In genomic region chr9:131912069-131912468, GRCh38 we compare ENCODE assay signal across 25 cellular contexts.
DNase-seq lines count a peak whose midpoint lies in the region; ATAC-seq, FAIRE-seq and TF ChIP-seq lines count a peak whose summit lies in the region.
"Had no signal": no experiment of that assay in that cellular context is flagged by ENCODE, and none has a peak within 500 bp of the region (broad histone marks: within the 10 kb centered on the region; RNA-seq: fewer than 3 reads in every experiment).

No MANE protein-coding gene starts in this region.

- no TSS peak for BruUV-seq in K562 (replicated peaks; lab: Mats Ljungman, UMichigan)

- H3K36me3 Mint-ChIP-seq in activated T-helper 1 cell treated with anti-CD3 and anti-CD28 coated beads, Interleukin-12 subunit alpha, Interleukin-12 subunit beta, Interleukin-2, Interleukin-4 antibody, amounts not matched to agents 30 ng/mL and 10 ng/mL and 1 ng/mL, durations not matched to agents 14 hours and 24 hours and 36 hours (ENCODE audit: low read depth) = no peaks in the 10 kb centered on the region

- H3K9me3 ChIP-seq in BLaER1 (no peaks in the 10 kb centered on the region), K562 (replicated peaks; ENCODE audit: control insufficient read depth, insufficient read depth, low read depth, low read length) (no peaks in the 10 kb centered on the region), trophoblast cell (ENCODE audit: insufficient read depth, low read depth, low read length) (peaks cover 2% of the 10 kb centered on the region), stomach (no peaks in the 10 kb centered on the region)
- H3K9me3 ChIP-seq: A549 had no signal

- no peak overlapping the region for H2BK5ac ChIP-seq in trophoblast cell (ENCODE audit: low read depth, low read length, poor library complexity)

- no peak overlapping the region for H3K4me3 Mint-ChIP-seq in activated T-helper 1 cell treated with anti-CD3 and anti-CD28 coated beads, Interleukin-12 subunit alpha, Interleukin-12 subunit beta, Interleukin-2, Interleukin-4 antibody, amounts not matched to agents 30 ng/mL and 10 ng/mL and 1 ng/mL, durations not matched to agents 14 hours and 24 hours and 36 hours
- H3K4me3 Mint-ChIP-seq: B cell; CD14-positive monocyte; CD4-positive, alpha-beta memory T cell; CD4-positive, CD25-positive, alpha-beta regulatory T cell; CD8-positive, alpha-beta memory T cell had no signal

- FAIRE-seq in K562 (lab: Jason Lieb, UNC) = no peak
- FAIRE-seq: A549, GM12878, GM12892, GM18507, GM19239 had no signal

- H3K9ac ChIP-seq in BLaER1 = 0 out of 2 replicates have a peak overlapping the region, but pooled peaks have one; percentile 15
- H3K9ac ChIP-seq in K562 (ENCODE audit: insufficient read depth in 1 of 2, low read depth in 2 of 2, low read length in 2 of 2) = no peak overlapping the region
- H3K9ac ChIP-seq in trophoblast cell (ENCODE audit: low read length) = no peak overlapping the region

- POLR2A ChIA-PET in K562 (lab: Yijun Ruan, JAX) = no interaction called here

- H3K4me1 Mint-ChIP-seq in activated T-helper 1 cell treated with anti-CD3 and anti-CD28 coated beads, Interleukin-12 subunit alpha, Interleukin-12 subunit beta, Interleukin-2, Interleukin-4 antibody, amounts not matched to agents 30 ng/mL and 10 ng/mL and 1 ng/mL, durations not matched to agents 14 hours and 24 hours and 36 hours (ENCODE audit: low read depth) = no peaks in the 10 kb centered on the region
- H3K4me1 Mint-ChIP-seq: B cell had no signal

- H3K27me3 ChIP-seq in BLaER1 (no peaks in the 10 kb centered on the region), K562 (ENCODE audit: control insufficient read depth in 2 of 2, insufficient read depth in 2 of 2, low read length in 2 of 2) (no peaks in the 10 kb centered on the region), trophoblast cell (ENCODE audit: insufficient read depth, low read length) (no peaks in the 10 kb centered on the region), stomach (no peaks in the 10 kb centered on the region)

- H2BK120ac ChIP-seq in trophoblast cell (ENCODE audit: insufficient read depth, low read length, poor library complexity) = no peak overlapping the region

- no peak overlapping the region for H3K4ac ChIP-seq in trophoblast cell (ENCODE audit: low read depth, low read length)

- H3K79me1 ChIP-seq in trophoblast cell (ENCODE audit: low read length) = no peaks in the 10 kb centered on the region

- no peak for ATAC-seq in K562
- ATAC-seq: A549, GM12878 had no signal

- intact Hi-C loops in K562 (cut with micrococcal nuclease) = no loop called here
- intact Hi-C loops in stomach (cut with DNase I; ENCODE audit: low total_unique reads) = no loop called here
- intact Hi-C loops in activated T-helper 1 cell treated with anti-CD3 and anti-CD28 coated beads, Interleukin-12 subunit alpha, Interleukin-12 subunit beta, Interleukin-2, Interleukin-4 antibody, amounts not matched to agents 30 ng/mL and 10 ng/mL and 1 ng/mL, durations not matched to agents 14 hours and 24 hours and 36 hours (cut with micrococcal nuclease) = no loop called here

- H3K14ac ChIP-seq in trophoblast cell (ENCODE audit: low read length) = no peak overlapping the region

- peaks cover 6% of the 10 kb centered on the region for H3K9me1 ChIP-seq in K562 (ENCODE audit: control insufficient read depth, insufficient read depth, low read length)

- peaks cover 2% of the 10 kb centered on the region for H3K27me3 Mint-ChIP-seq in activated T-helper 1 cell treated with anti-CD3 and anti-CD28 coated beads, Interleukin-12 subunit alpha, Interleukin-12 subunit beta, Interleukin-2, Interleukin-4 antibody, amounts not matched to agents 30 ng/mL and 10 ng/mL and 1 ng/mL, durations not matched to agents 14 hours and 24 hours and 36 hours (ENCODE audit: insufficient read depth)
- H3K27me3 Mint-ChIP-seq: B cell; CD4-positive, alpha-beta memory T cell; CD4-positive, CD25-positive, alpha-beta regulatory T cell; CD8-positive, alpha-beta memory T cell had no signal

- H4K20me1 ChIP-seq in BLaER1 (peaks cover 24% of the 10 kb centered on the region; the same call in 1 of the 2 replicates), K562 (replicated peaks; ENCODE audit: control insufficient read depth, insufficient read depth, low read length) (0 out of 2 replicates have a peak, but pooled peaks cover 5% of the 10 kb centered on the region)

- no peak overlapping the region for H2AFZ ChIP-seq in K562 (ENCODE audit: low read depth, low read length)
- no peak overlapping the region for H2AFZ ChIP-seq in trophoblast cell (ENCODE audit: insufficient read depth, low read length, poor library complexity)

- CTCF ChIA-PET in K562 (lab: Yijun Ruan, JAX; ENCODE audit: low intra/inter-chr PET ratio) = no interaction called here

- no peak overlapping the region for H3K18ac ChIP-seq in trophoblast cell (ENCODE audit: low read length)

- H3K27ac ChIP-seq in BLaER1 = no peak overlapping the region
- no peak overlapping the region for H3K27ac ChIP-seq in K562 (ENCODE audit: extremely low read depth, low read depth, low read length)
- no peak overlapping the region for H3K27ac ChIP-seq in trophoblast cell (ENCODE audit: low read depth, low read length)
- no peak overlapping the region for H3K27ac ChIP-seq in stomach
- H3K27ac ChIP-seq: 22Rv1, A549 had no signal

- 48% methylated on average over 1 of the region's 1 CpG for WGBS in K562 (ENCODE audit: insufficient coverage, low coverage, missing lambda C conversion rate)
- WGBS in trophoblast cell (ENCODE audit: extremely low coverage, insufficient coverage, insufficient read length) = no CpG with 5 or more reads among the region's 1 CpG
- WGBS in stomach, 5 donors = 82 to 100% (median 98%) methylated on average over 1 of the region's 1 CpG

- H3K9me3 Mint-ChIP-seq in activated T-helper 1 cell treated with anti-CD3 and anti-CD28 coated beads, Interleukin-12 subunit alpha, Interleukin-12 subunit beta, Interleukin-2, Interleukin-4 antibody, amounts not matched to agents 30 ng/mL and 10 ng/mL and 1 ng/mL, durations not matched to agents 14 hours and 24 hours and 36 hours = no peaks in the 10 kb centered on the region
- H3K9me3 Mint-ChIP-seq: CD4-positive, alpha-beta memory T cell; CD4-positive, CD25-positive, alpha-beta regulatory T cell; CD8-positive, alpha-beta memory T cell had no signal

- no peak overlapping the region for H3K4me3 ChIP-seq in BLaER1
- H3K4me3 ChIP-seq in K562 = no peak overlapping the region
- no peak overlapping the region for H3K4me3 ChIP-seq in trophoblast cell (ENCODE audit: low read depth, low read length)
- no peak overlapping the region for H3K4me3 ChIP-seq in stomach
- H3K4me3 ChIP-seq: A549, GM12878 had no signal

- H4K91ac ChIP-seq in trophoblast cell (ENCODE audit: low read depth, low read length) = no peak overlapping the region

- H3K36me3 ChIP-seq in BLaER1 (peaks cover 8% of the 10 kb centered on the region), K562 (ENCODE audit: control insufficient read depth, insufficient read depth, low read length) (no peaks in the 10 kb centered on the region), trophoblast cell (ENCODE audit: control insufficient read depth in 1 of 2, insufficient read depth in 2 of 2, low read length in 2 of 2) (no peaks in the 10 kb centered on the region), stomach (no peaks in the 10 kb centered on the region)

- H3K4me1 ChIP-seq in BLaER1 (no peaks in the 10 kb centered on the region), K562 (replicated peaks in 1 of 2; ENCODE audit: control insufficient read depth in 2 of 2, insufficient read depth in 2 of 2, low read length in 2 of 2) (no peaks in the 10 kb centered on the region), trophoblast cell (ENCODE audit: control insufficient read depth in 1 of 2, insufficient read depth in 2 of 2, low read length in 2 of 2) (no peaks in the 10 kb centered on the region), stomach (no peaks in the 10 kb centered on the region)
- H3K4me1 ChIP-seq: A549 had no signal

- no peak overlapping the region for H4K8ac ChIP-seq in trophoblast cell (ENCODE audit: low read depth, low read length)

- TF ChIP-seq EP300 in K562 (IDR thresholded peaks at IDR 0.05; ENCODE audit: low read length) (no peak), stomach (IDR thresholded peaks at IDR 0.05) (no peak)

- no peak overlapping the region for H3K4me2 ChIP-seq in BLaER1
- no peak overlapping the region for H3K4me2 ChIP-seq in K562 (ENCODE audit: insufficient read depth, low read length)
- no peak overlapping the region for H3K4me2 ChIP-seq in trophoblast cell (ENCODE audit: low read length)
- H3K4me2 ChIP-seq: A549 had no signal

- no peak for DNase-seq in K562 (ENCODE audit: extremely low read depth in 1 of 4, low spot score in 3 of 4)
- DNase-seq in trophoblast cell = no peak
- DNase-seq in stomach = no peak
- no peak for DNase-seq in activated T-helper 1 cell treated with anti-CD3 and anti-CD28 coated beads, Interleukin-12 subunit alpha, Interleukin-12 subunit beta, Interleukin-2, Interleukin-4 antibody, amounts not matched to agents 30 ng/mL and 10 ng/mL and 1 ng/mL, durations not matched to agents 14 hours and 24 hours and 36 hours (ENCODE audit: low spot score)
- DNase-seq: AML-193; C1 segment of cervical spinal cord; CD4-positive, alpha-beta memory T cell; CD4-positive, CD25-positive, alpha-beta regulatory T cell; CD8-positive, alpha-beta memory T cell; COR-L47; DMS153; DMS53; DMS79; DND-41; EL; GDM1 had no signal

- no peak for TF ChIP-seq CTCF in K562 (IDR thresholded peaks at IDR 0.05 in 2 of 3, conservative IDR thresholded peaks at IDR 0.05 in 1 of 3; ENCODE audit: insufficient read depth in 2 of 3, low read depth in 1 of 3, low read length in 3 of 3)
- no peak for TF ChIP-seq CTCF in stomach (IDR thresholded peaks at IDR 0.05)

- no peak for TF ChIP-seq RAD21 in K562 (CRISPR knock-in tag; conservative IDR thresholded peaks at IDR 0.05 in 1 of 2, IDR thresholded peaks at IDR 0.05 in 1 of 2)

- H4K12ac ChIP-seq in trophoblast cell (ENCODE audit: low read depth, low read length) = no peak overlapping the region

- no peaks in the 10 kb centered on the region for H3K79me2 ChIP-seq in K562 (ENCODE audit: control insufficient read depth, insufficient read depth, low read length)
- no peaks in the 10 kb centered on the region for H3K79me2 ChIP-seq in trophoblast cell (ENCODE audit: control insufficient read depth, insufficient read depth, low read length, poor library complexity)

- H3K27ac Mint-ChIP-seq in activated T-helper 1 cell treated with anti-CD3 and anti-CD28 coated beads, Interleukin-12 subunit alpha, Interleukin-12 subunit beta, Interleukin-2, Interleukin-4 antibody, amounts not matched to agents 30 ng/mL and 10 ng/mL and 1 ng/mL, durations not matched to agents 14 hours and 24 hours and 36 hours = no peak overlapping the region
- H3K27ac Mint-ChIP-seq: B cell, CD14-positive monocyte had no signal

- in situ Hi-C loops in K562 (cut with MboI) = no loop called here

- no peak overlapping the region for H2AK5ac ChIP-seq in trophoblast cell (ENCODE audit: low read length)

- H2BK12ac ChIP-seq in trophoblast cell (ENCODE audit: low read length) = no peak overlapping the region

- TF ChIP-seq POLR2A in K562 (conservative IDR thresholded peaks at IDR 0.05) (no peak), stomach (IDR thresholded peaks at IDR 0.05) (no peak)

- peak overlapping the region; percentile 90 for H3K23ac ChIP-seq in trophoblast cell (ENCODE audit: low read length)

TF ChIP-seq in K562, 482 proteins besides CTCF, POLR2A, EP300 and RAD21 (continues in another document):
- TF ChIP-seq ZNF239 (CRISPR knock-in tag; IDR thresholded peaks at IDR 0.05) = peak; percentile 92
